1 cellular context compared by ENCODE assay signal in the genomic region with DNA sequence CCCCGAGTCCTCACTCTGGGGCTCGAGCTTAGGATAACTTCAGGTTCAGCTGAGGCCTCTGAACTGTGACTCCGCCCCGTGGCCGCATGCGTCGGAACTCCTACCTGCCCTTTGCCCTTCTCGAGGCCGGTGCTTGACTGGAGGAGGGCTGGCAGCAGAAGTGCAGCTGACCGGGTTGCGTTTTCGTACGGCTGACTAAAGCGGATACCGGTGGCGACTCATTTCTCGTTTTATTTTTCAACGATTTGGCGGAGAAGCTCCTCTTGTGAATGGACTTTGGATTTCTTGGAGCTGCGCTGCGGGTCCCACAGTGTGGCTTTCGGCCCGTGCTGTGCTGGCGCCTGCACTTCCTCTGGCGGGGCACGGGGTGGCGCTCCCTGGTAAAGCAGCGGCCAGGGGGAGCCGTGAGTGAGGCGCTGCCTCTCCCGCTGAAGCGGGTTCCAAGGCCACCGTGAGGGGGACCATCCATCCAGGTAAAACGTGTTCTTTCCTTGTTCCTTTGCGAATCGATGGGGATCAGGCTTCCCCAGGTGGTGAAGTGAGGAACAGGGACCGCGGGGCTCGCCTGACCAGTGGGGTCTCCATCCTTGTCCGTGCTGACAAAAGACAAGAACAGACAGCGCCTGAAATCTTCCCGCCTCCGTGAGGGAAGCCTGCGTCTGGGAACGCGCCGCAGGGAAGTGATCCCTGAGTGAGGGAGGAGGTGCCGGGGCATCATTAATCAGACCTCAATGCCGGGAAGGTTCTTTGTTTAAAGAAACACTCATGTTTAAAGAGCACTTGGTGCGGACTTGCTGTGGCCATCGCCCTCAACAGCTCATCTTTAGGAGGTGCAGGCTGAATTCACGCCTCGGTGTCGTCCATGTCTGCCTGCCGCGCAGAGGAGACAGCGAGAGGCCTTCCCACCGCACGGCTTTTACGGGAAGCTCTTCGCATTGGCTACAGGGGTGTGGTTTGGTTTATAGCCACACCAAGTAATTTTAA.
TF ChIP-seq lines count a peak whose summit lies in the region.

No MANE protein-coding gene starts in this region.

TF ChIP-seq in HepG2, 621 proteins besides CTCF, POLR2A, EP300 and RAD21 (continued from another document and continues in another):
- TF ChIP-seq THAP11 (CRISPR knock-in tag; IDR thresholded peaks at IDR 0.05) (peak; percentile 56; the same call in 1 of the 2 replicates), UBTF (CRISPR knock-in tag; IDR thresholded peaks at IDR 0.05) (peak; percentile 87), ZFX (CRISPR knock-in tag; IDR thresholded peaks at IDR 0.05; ENCODE audit: low read depth) (peak; percentile 85), TAF1 (CRISPR knock-in tag; IDR thresholded peaks at IDR 0.05) (peak; percentile 62), ATF6 (CRISPR knock-in tag; conservative IDR thresholded peaks at IDR 0.05) (no peak), ZNF20 (CRISPR knock-in tag; IDR thresholded peaks at IDR 0.05) (no peak), GZF1 (CRISPR knock-in tag; IDR thresholded peaks at IDR 0.05) (no peak), MED8 (CRISPR knock-in tag; IDR thresholded peaks at IDR 0.05; ENCODE audit: insufficient replicate concordance) (peak; percentile 91), ZNF343 (CRISPR knock-in tag; IDR thresholded peaks at IDR 0.05) (no peak; the same call in 1 of the 2 replicates), ZNF614 (CRISPR knock-in tag; IDR thresholded peaks at IDR 0.05; ENCODE audit: borderline replicate concordance) (peak; percentile 72), ZNF10 (CRISPR knock-in tag; IDR thresholded peaks at IDR 0.05; ENCODE audit: borderline replicate concordance, low read depth) (no peak), ZNF333 (CRISPR knock-in tag; IDR thresholded peaks at IDR 0.05; ENCODE audit: borderline replicate concordance) (0 out of 2 replicates have a peak, but pooled peaks have one; percentile 68), ZFP82 (CRISPR knock-in tag; IDR thresholded peaks at IDR 0.05; ENCODE audit: borderline replicate concordance) (no peak), ZNF446 (CRISPR knock-in tag; IDR thresholded peaks at IDR 0.05) (no peak), MTF1 (CRISPR knock-in tag; IDR thresholded peaks at IDR 0.05) (no peak), SUZ12 (IDR thresholded peaks at IDR 0.05; ENCODE audit: low read depth, low read length) (no peak), TCF7 (IDR thresholded peaks at IDR 0.05; ENCODE audit: low read depth) (no peak), AKAP8 (CRISPR knock-in tag; IDR thresholded peaks at IDR 0.05) (peak; percentile 10; the same call in 1 of the 2 replicates), ZFP62 (CRISPR knock-in tag; IDR thresholded peaks at IDR 0.05) (no peak), RFXANK (CRISPR knock-in tag; IDR thresholded peaks at IDR 0.05) (no peak), ATAD3A (CRISPR knock-in tag; IDR thresholded peaks at IDR 0.05) (no peak), ZKSCAN1 (IDR thresholded peaks at IDR 0.05; ENCODE audit: low read length) (peak; percentile 25), TBX2 (CRISPR knock-in tag; IDR thresholded peaks at IDR 0.05; ENCODE audit: borderline replicate concordance) (peak; percentile 75), NR2C2 (CRISPR knock-in tag; IDR thresholded peaks at IDR 0.05; ENCODE audit: borderline replicate concordance) (peak; percentile 95), CBX2 (IDR thresholded peaks at IDR 0.05; ENCODE audit: low read depth, low read length) (no peak), CBX2 (CRISPR knock-in tag; IDR thresholded peaks at IDR 0.05; ENCODE audit: low read depth) (no peak; the same call in 1 of the 2 replicates), SNAPC2 (CRISPR knock-in tag; IDR thresholded peaks at IDR 0.05) (0 out of 2 replicates have a peak, but pooled peaks have one; percentile 56), ZBTB43 (CRISPR knock-in tag; conservative IDR thresholded peaks at IDR 0.05) (no peak), ZBTB3 (CRISPR knock-in tag; IDR thresholded peaks at IDR 0.05; ENCODE audit: borderline replicate concordance, low read depth) (peak; percentile 85), ZNF503 (CRISPR knock-in tag; IDR thresholded peaks at IDR 0.05) (no peak), ZNF17 (CRISPR knock-in tag; IDR thresholded peaks at IDR 0.05) (no peak; the same call in 1 of the 2 replicates), MEIS2 (CRISPR knock-in tag; IDR thresholded peaks at IDR 0.05) (peak; percentile 51; the same call in 1 of the 2 replicates)
- TF ChIP-seq, protein P1, sequence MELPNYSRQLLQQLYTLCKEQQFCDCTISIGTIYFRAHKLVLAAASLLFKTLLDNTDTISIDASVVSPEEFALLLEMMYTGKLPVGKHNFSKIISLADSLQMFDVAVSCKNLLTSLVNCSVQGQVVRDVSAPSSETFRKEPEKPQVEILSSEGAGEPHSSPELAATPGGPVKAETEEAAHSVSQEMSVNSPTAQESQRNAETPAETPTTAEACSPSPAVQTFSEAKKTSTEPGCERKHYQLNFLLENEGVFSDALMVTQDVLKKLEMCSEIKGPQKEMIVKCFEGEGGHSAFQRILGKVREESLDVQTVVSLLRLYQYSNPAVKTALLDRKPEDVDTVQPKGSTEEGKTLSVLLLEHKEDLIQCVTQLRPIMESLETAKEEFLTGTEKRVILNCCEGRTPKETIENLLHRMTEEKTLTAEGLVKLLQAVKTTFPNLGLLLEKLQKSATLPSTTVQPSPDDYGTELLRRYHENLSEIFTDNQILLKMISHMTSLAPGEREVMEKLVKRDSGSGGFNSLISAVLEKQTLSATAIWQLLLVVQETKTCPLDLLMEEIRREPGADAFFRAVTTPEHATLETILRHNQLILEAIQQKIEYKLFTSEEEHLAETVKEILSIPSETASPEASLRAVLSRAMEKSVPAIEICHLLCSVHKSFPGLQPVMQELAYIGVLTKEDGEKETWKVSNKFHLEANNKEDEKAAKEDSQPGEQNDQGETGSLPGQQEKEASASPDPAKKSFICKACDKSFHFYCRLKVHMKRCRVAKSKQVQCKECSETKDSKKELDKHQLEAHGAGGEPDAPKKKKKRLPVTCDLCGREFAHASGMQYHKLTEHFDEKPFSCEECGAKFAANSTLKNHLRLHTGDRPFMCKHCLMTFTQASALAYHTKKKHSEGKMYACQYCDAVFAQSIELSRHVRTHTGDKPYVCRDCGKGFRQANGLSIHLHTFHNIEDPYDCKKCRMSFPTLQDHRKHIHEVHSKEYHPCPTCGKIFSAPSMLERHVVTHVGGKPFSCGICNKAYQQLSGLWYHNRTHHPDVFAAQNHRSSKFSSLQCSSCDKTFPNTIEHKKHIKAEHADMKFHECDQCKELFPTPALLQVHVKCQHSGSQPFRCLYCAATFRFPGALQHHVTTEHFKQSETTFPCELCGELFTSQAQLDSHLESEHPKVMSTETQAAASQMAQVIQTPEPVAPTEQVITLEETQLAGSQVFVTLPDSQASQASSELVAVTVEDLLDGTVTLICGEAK (IDR thresholded peaks at IDR 0.05) = no peak
- TF ChIP-seq, protein P1 (CRISPR knock-in tag; IDR thresholded peaks at IDR 0.05) = peak; percentile 56; the same call in 1 of the 2 replicates
- TF ChIP-seq, protein P2, sequence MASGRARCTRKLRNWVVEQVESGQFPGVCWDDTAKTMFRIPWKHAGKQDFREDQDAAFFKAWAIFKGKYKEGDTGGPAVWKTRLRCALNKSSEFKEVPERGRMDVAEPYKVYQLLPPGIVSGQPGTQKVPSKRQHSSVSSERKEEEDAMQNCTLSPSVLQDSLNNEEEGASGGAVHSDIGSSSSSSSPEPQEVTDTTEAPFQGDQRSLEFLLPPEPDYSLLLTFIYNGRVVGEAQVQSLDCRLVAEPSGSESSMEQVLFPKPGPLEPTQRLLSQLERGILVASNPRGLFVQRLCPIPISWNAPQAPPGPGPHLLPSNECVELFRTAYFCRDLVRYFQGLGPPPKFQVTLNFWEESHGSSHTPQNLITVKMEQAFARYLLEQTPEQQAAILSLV (CRISPR knock-in tag; IDR thresholded peaks at IDR 0.05; ENCODE audit: borderline replicate concordance) = no peak; the same call in 1 of the 2 replicates
- TF ChIP-seq, protein P3, sequence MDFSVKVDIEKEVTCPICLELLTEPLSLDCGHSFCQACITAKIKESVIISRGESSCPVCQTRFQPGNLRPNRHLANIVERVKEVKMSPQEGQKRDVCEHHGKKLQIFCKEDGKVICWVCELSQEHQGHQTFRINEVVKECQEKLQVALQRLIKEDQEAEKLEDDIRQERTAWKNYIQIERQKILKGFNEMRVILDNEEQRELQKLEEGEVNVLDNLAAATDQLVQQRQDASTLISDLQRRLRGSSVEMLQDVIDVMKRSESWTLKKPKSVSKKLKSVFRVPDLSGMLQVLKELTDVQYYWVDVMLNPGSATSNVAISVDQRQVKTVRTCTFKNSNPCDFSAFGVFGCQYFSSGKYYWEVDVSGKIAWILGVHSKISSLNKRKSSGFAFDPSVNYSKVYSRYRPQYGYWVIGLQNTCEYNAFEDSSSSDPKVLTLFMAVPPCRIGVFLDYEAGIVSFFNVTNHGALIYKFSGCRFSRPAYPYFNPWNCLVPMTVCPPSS (IDR thresholded peaks at IDR 0.05) = no peak
